1 cellular context compared by ENCODE assay signal in the genomic region with DNA sequence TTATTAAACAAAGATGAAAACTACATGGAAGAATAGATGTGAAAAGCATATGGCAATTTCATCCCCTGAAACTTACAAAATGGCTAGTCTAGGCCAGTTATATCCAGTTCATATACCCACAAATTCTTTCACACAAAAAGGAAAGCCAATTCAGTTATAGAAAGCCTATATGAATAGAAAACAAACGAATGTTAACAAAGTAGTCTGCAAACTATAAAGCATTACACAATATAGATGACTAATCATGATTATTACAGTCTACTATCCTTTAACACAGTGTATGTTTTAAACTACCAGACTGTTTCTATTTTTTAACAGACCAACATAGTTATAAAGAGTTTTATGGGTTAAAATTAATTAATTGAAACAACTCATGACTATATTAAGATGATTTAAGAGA.
TF ChIP-seq lines count a peak whose summit lies in the region.

No MANE protein-coding gene starts in this region.

TF ChIP-seq in A549, 52 proteins besides CTCF, POLR2A, EP300 and RAD21:
- TF ChIP-seq FOSL2 (IDR thresholded peaks at IDR 0.05) (no peak), FOSL2 (CRISPR knock-in tag; IDR thresholded peaks at IDR 0.05) (0 out of 2 replicates have a peak, but pooled peaks have one; percentile 26), NPAS2 (CRISPR knock-in tag; IDR thresholded peaks at IDR 0.05; ENCODE audit: borderline replicate concordance) (no peak), REST (IDR thresholded peaks at IDR 0.05) (no peak)
